1 cellular context compared by ENCODE assay signal in the genomic region with DNA sequence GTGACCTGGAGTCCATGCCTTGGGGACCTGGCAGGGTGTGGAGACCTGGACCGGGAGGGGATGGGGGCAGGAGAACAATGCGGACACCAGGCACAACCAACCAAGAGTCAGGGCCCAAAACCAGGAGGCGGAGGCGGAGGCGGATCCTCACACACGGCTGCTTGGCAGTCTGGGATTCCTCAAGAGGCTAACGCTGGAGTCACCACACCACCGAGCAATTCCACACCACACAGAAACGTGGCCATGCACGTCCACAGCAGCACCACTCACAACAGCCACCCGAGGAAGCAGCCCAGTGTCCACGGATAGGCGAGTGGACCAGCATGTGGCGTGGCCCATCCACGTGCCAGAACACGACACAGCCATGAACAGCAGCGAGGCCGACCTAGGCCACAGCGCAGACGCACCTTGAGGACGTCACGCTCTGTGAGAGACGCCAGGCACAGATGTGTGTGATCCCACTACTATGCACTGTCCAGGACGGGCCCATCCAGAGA.
TF ChIP-seq lines count a peak whose summit lies in the region.

No MANE protein-coding gene starts in this region.

TF ChIP-seq in IMR-90, 13 proteins besides CTCF, POLR2A, EP300 and RAD21 (continued from another document):
- no peak for TF ChIP-seq RFX5 (IDR thresholded peaks at IDR 0.05; ENCODE audit: low read depth, low read length)
- TF ChIP-seq CHD1 (IDR thresholded peaks at IDR 0.05; ENCODE audit: low read depth, low read length), result no peak
- TF ChIP-seq, protein P1, sequence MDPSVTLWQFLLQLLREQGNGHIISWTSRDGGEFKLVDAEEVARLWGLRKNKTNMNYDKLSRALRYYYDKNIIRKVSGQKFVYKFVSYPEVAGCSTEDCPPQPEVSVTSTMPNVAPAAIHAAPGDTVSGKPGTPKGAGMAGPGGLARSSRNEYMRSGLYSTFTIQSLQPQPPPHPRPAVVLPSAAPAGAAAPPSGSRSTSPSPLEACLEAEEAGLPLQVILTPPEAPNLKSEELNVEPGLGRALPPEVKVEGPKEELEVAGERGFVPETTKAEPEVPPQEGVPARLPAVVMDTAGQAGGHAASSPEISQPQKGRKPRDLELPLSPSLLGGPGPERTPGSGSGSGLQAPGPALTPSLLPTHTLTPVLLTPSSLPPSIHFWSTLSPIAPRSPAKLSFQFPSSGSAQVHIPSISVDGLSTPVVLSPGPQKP (IDR thresholded peaks at IDR 0.05; ENCODE audit: borderline replicate concordance, low read depth, low read length), result no peak
- TF ChIP-seq MAFK (IDR thresholded peaks at IDR 0.05; ENCODE audit: low read depth, low read length), result no peak
- TF ChIP-seq MXI1 (IDR thresholded peaks at IDR 0.05; ENCODE audit: borderline replicate concordance, low read depth, low read length), result no peak
- no peak for TF ChIP-seq RCOR1 (IDR thresholded peaks at IDR 0.05; ENCODE audit: insufficient replicate concordance, low read length)
